Comparison of ENCODE assay signal across 14 cellular contexts in genomic region chr20:49185071-49185757, GRCh38. TPM values are rescaled to one million over a fixed set of nuclear protein-coding genes. Genes with fewer than 3 reads are reported as not detected.
DNase-seq lines count a peak whose midpoint lies in the region; ATAC-seq, FAIRE-seq and TF ChIP-seq lines count a peak whose summit lies in the region.
"Had no signal": no experiment of that assay in that cellular context is flagged by ENCODE, and none has a peak within 500 bp of the region (broad histone marks: within the 10 kb centered on the region; RNA-seq: fewer than 3 reads in every experiment).

No MANE protein-coding gene starts in this region.

- H3K4me1 ChIP-seq in CD8-positive, alpha-beta memory T cell (ENCODE audit: insufficient read depth, low read length) = peaks cover 39% of the 10 kb centered on the region
- H3K4me1 ChIP-seq in K562 (replicated peaks in 1 of 2; ENCODE audit: control insufficient read depth in 2 of 2, insufficient read depth in 2 of 2, low read length in 2 of 2) = peaks cover 27 to 30% of the 10 kb centered on the region in 2 experiments

- intact Hi-C loops in K562 (cut with micrococcal nuclease) = loop anchor here (5.0 kb wide), 2 partner anchors 92 to 263 kb away; partner anchors contain the start of genes ARFGEF2 and ZNFX1

- H3K27me3 ChIP-seq in CD8-positive, alpha-beta memory T cell (ENCODE audit: insufficient read depth, low read length, poor library complexity, severe bottlenecking) = no peaks in the 10 kb centered on the region
- no peaks in the 10 kb centered on the region for H3K27me3 ChIP-seq in K562 (ENCODE audit: control insufficient read depth in 2 of 2, insufficient read depth in 2 of 2, low read length in 2 of 2)
- H3K27me3 ChIP-seq in neural cell (ENCODE audit: insufficient read depth, low read depth, low read length) = no peaks in the 10 kb centered on the region
- H3K27me3 ChIP-seq: gastrocnemius medialis had no signal

- DNase-seq in CD8-positive, alpha-beta memory T cell = no peak
- DNase-seq in HuH-7.5 (ENCODE audit: low spot score) (peak; percentile 79), K562 (ENCODE audit: extremely low read depth in 1 of 4, low spot score in 3 of 4) (no peak), SHP77 treated with DMSO at 0.1 percent for 48 hours (lab: John Stamatoyannopoulos, UW) (no peak), OCI-M1 (lab: John Stamatoyannopoulos, UW) (no peak)
- no peak for DNase-seq in activated CD4-positive, alpha-beta T cell treated with anti-CD3 and anti-CD28 coated beads for 48 hours
- DNase-seq: gastrocnemius medialis; left colon; NCI-H2081; stimulated activated CD4-positive, alpha-beta T cell treated with anti-CD3 and anti-CD28 coated beads, Interleukin-4, amount 100 ng/mL, for 24 hours; substantia nigra had no signal

- no peaks in the 10 kb centered on the region for H3K9me3 ChIP-seq in CD8-positive, alpha-beta memory T cell (ENCODE audit: low read length)
- H3K9me3 ChIP-seq in K562 (replicated peaks; ENCODE audit: control insufficient read depth, insufficient read depth, low read depth, low read length) (0 out of 2 replicates have a peak, but pooled peaks cover 2% of the 10 kb centered on the region), neural cell (ENCODE audit: low read length) (no peaks in the 10 kb centered on the region)
- H3K9me3 ChIP-seq: gastrocnemius medialis, HAP-1 had no signal

- TF ChIP-seq EP300 in K562 (IDR thresholded peaks at IDR 0.05; ENCODE audit: low read length) = no peak
- TF ChIP-seq EP300 in neural cell (conservative IDR thresholded peaks at IDR 0.05; ENCODE audit: poor library complexity, severe bottlenecking) = no peak

- H4K20me1 ChIP-seq in K562 (replicated peaks; ENCODE audit: control insufficient read depth, insufficient read depth, low read length) (peaks cover 17% of the 10 kb centered on the region), neural cell (ENCODE audit: insufficient read depth) (peaks cover 3% of the 10 kb centered on the region)

- in situ Hi-C loops in K562 (cut with MboI) = no loop called here

- no peaks in the 10 kb centered on the region for H3F3A ChIP-seq in neural cell (ENCODE audit: insufficient read depth, low read length, poor library complexity, severe bottlenecking)

- peak overlapping the region; percentile 18 to 98 (median 53) for H3K4me3 Mint-ChIP-seq in CD8-positive, alpha-beta memory T cell

- no peak for TF ChIP-seq POLR2A in K562 (conservative IDR thresholded peaks at IDR 0.05)

- TF ChIP-seq CTCF in K562 (IDR thresholded peaks at IDR 0.05 in 2 of 3, conservative IDR thresholded peaks at IDR 0.05 in 1 of 3; ENCODE audit: insufficient read depth in 2 of 3, low read depth in 1 of 3, low read length in 3 of 3) (no peak), neural cell (IDR thresholded peaks at IDR 0.05; ENCODE audit: poor library complexity, severe bottlenecking) (no peak)

- TF ChIP-seq RAD21 in K562 (CRISPR knock-in tag; conservative IDR thresholded peaks at IDR 0.05 in 1 of 2, IDR thresholded peaks at IDR 0.05 in 1 of 2) = no peak
- TF ChIP-seq RAD21 in neural cell (conservative IDR thresholded peaks at IDR 0.05) = no peak

- CTCF ChIA-PET in CD8-positive, alpha-beta memory T cell (lab: Charles Lee) = interaction anchor here (0.9 to 8.4 kb wide), 4 partner anchors 32 to 53 kb away, joined by 3 to 46 read pairs (median 5); partner anchors contain the start of gene DDX27
- CTCF ChIA-PET in K562 (lab: Yijun Ruan, JAX; ENCODE audit: low intra/inter-chr PET ratio) = no interaction called here

- POLR2A ChIA-PET in CD8-positive, alpha-beta memory T cell (lab: Charles Lee) = interaction anchor here (3.2 kb wide), 1 partner anchor 139 kb away, joined by 9 read pairs; the partner anchor contains the start of gene CSE1L
- POLR2A ChIA-PET in K562 (lab: Yijun Ruan, JAX) = interaction anchor here (0.6 to 1.8 kb wide), 2 partner anchors 8 to 15 kb away, joined by 3 to 9 read pairs; no protein-coding TSS in a partner anchor

- peaks cover 0 to 32% (median 10%) of the 10 kb centered on the region in 3 donors for H3K36me3 Mint-ChIP-seq in CD8-positive, alpha-beta memory T cell

- no peak for ATAC-seq in K562
- ATAC-seq: activated naive CD4-positive, alpha-beta T cell treated with anti-CD3 and anti-CD28 coated beads, Interleukin-2, amount 50 U/mL, for 72 hours; gastrocnemius medialis; left colon had no signal

- H3K36me3 ChIP-seq in CD8-positive, alpha-beta memory T cell (ENCODE audit: insufficient read depth, low read length) = no peaks in the 10 kb centered on the region
- H3K36me3 ChIP-seq in K562 (ENCODE audit: control insufficient read depth, insufficient read depth, low read length) (peaks cover 13% of the 10 kb centered on the region; the same call in 1 of the 3 replicates), neural cell (ENCODE audit: insufficient read depth, low read length) (no peaks in the 10 kb centered on the region)
- H3K36me3 ChIP-seq: gastrocnemius medialis had no signal

- no TSS peak for BruUV-seq in K562 (replicated peaks; lab: Mats Ljungman, UMichigan)

- no peak overlapping the region for H3K4me3 ChIP-seq in CD8-positive, alpha-beta memory T cell (ENCODE audit: low read length)
- H3K4me3 ChIP-seq in K562 (peak overlapping the region; percentile 88; the same call in 1 of the 2 replicates), neural cell (ENCODE audit: low read length) (peak overlapping the region; percentile 73)
- H3K4me3 ChIP-seq: gastrocnemius medialis, HAP-1 had no signal

- WGBS in K562 (ENCODE audit: insufficient coverage, low coverage, missing lambda C conversion rate) = 32% methylated on average over 6 of the region's 6 CpGs

- H2AFZ ChIP-seq in K562 (ENCODE audit: low read depth, low read length) = no peak overlapping the region
- H2AFZ ChIP-seq in neural cell (ENCODE audit: low read depth, low read length) = no peak overlapping the region

- no peak for FAIRE-seq in K562 (lab: Jason Lieb, UNC)

- H3K4me2 ChIP-seq in K562 (ENCODE audit: insufficient read depth, low read length) = peak overlapping the region; percentile 97
- H3K4me2 ChIP-seq in neural cell (ENCODE audit: low read length) = no peak overlapping the region

- peak overlapping the region in 6 of 8 donors; percentile 25 to 70 (median 59) for H3K27ac Mint-ChIP-seq in CD8-positive, alpha-beta memory T cell
- H3K27ac Mint-ChIP-seq: activated naive CD4-positive, alpha-beta T cell treated with anti-CD3 and anti-CD28 coated beads, Interleukin-2, amount 50 U/mL, for 72 hours had no signal

- H3K27me3 Mint-ChIP-seq in CD8-positive, alpha-beta memory T cell = peaks cover 0 to 1% of the 10 kb centered on the region in 2 donors

- H3K79me2 ChIP-seq in K562 (ENCODE audit: control insufficient read depth, insufficient read depth, low read length) (peaks cover 78% of the 10 kb centered on the region), neural cell (replicated peaks; ENCODE audit: insufficient read depth, low read length) (peaks cover 67% of the 10 kb centered on the region)

- H3K9me3 Mint-ChIP-seq in CD8-positive, alpha-beta memory T cell = peaks cover 0 to 2% (median 0%) of the 10 kb centered on the region in 5 donors
- H3K9me3 Mint-ChIP-seq: activated naive CD4-positive, alpha-beta T cell treated with anti-CD3 and anti-CD28 coated beads, Interleukin-2, amount 50 U/mL, for 72 hours had no signal

- no peaks in the 10 kb centered on the region for H3K9me2 ChIP-seq in neural cell (ENCODE audit: insufficient read depth, low read length)

- no peak overlapping the region for H3K27ac ChIP-seq in CD8-positive, alpha-beta memory T cell (ENCODE audit: low read depth, low read length)
- H3K27ac ChIP-seq in K562 (ENCODE audit: extremely low read depth, low read depth, low read length) (peak overlapping the region; percentile 90; the same call in 2 of the 3 replicates), neural cell (ENCODE audit: low read length) (no peak overlapping the region)

- no peaks in the 10 kb centered on the region for H3K9me1 ChIP-seq in K562 (ENCODE audit: control insufficient read depth, insufficient read depth, low read length)

- peaks cover 61 to 71% (median 70%) of the 10 kb centered on the region in 3 donors for H3K4me1 Mint-ChIP-seq in CD8-positive, alpha-beta memory T cell

- H3K9ac ChIP-seq in K562 (ENCODE audit: insufficient read depth in 1 of 2, low read depth in 2 of 2, low read length in 2 of 2) (peak overlapping the region; percentile 72 to 85; a peak in 3 of 4 replicates), neural cell (ENCODE audit: low read length) (no peak overlapping the region)

RNA-seq across cellular contexts. Expression of gene STAU1, which starts 2.9 kb away (rescaled TPM):
- 10 to 100 TPM; 76.8 to 77.6 TPM for total RNA-seq in CD8-positive, alpha-beta memory T cell
- polyA plus RNA-seq in CD8-positive, alpha-beta memory T cell = 40.5 TPM
- total RNA-seq in K562 (2011; cell fraction: chromatin; rRNA removed; ENCODE audit: low replicate concordance) = 34.6 and 56.6 TPM in 2 replicates
- total RNA-seq in K562 (2011; cell fraction: nucleolus; rRNA removed) = 20.2 and 22.2 TPM in 2 replicates
- 32.0 and 38.2 TPM in 2 replicates for total RNA-seq in K562 (2011; cell fraction: nucleoplasm; rRNA removed)
- total RNA-seq in K562 (2014; rRNA removed) (42.2 and 45.8 TPM in 2 replicates), K562 (2014; rRNA removed; fragmentation: Illumina TruSeq; extraction: Trizol) (47.2 and 47.5 TPM in 2 replicates), K562 (2015; rRNA removed; fragmentation: Illumina TruSeq; extraction: Trizol) (50.6 and 51.9 TPM in 2 replicates), K562 (2021) (86.5 and 92.0 TPM in 2 replicates)
- polyA plus RNA-seq in K562 (2011; rRNA removed) (51.2 and 57.0 TPM in 2 replicates), K562 (2014; fragmentation: Illumina TruSeq; extraction: Trizol) (90.7 and 106 TPM in 2 replicates), K562 (2014; fragmentation: Nextera tagmentation; extraction: Ambion mirVana) (10 to 100 TPM; 18.0 to 18.1 TPM), K562 (2014; rRNA removed) (62.2 and 63.4 TPM in 2 replicates), neural cell (43.1 and 43.3 TPM in 2 replicates)
- 32.2 and 44.9 TPM in 2 replicates for polyA plus RNA-seq in K562 (2011; cell fraction: cytosol; rRNA removed)
- 25.1 and 25.6 TPM in 2 replicates for polyA plus RNA-seq in K562 (2011; cell fraction: nucleus; rRNA removed)
- 62.6 and 64.2 TPM in 2 replicates for polyA plus RNA-seq in K562 (2012)
- 51.0 and 55.1 TPM in 2 replicates for polyA minus RNA-seq in K562 (2011; rRNA and poly(A)+ RNA removed)
- 45.9 and 47.1 TPM in 2 replicates for polyA minus RNA-seq in K562 (2011; cell fraction: cytosol; rRNA and poly(A)+ RNA removed)
- 8.6 and 13.9 TPM in 2 replicates for polyA minus RNA-seq in K562 (2011; cell fraction: nucleus; rRNA and poly(A)+ RNA removed)
- 67.4 and 77.7 TPM in 2 replicates for polyA minus RNA-seq in neural cell

RNA-seq across cellular contexts. Expression of gene DDX27, which starts 34.0 kb away (rescaled TPM):
- 10 to 100 TPM; 67.3 to 68.7 TPM for total RNA-seq in CD8-positive, alpha-beta memory T cell
- 50.1 TPM for polyA plus RNA-seq in CD8-positive, alpha-beta memory T cell
- 54.3 and 76.9 TPM in 2 replicates for total RNA-seq in K562 (2011; cell fraction: chromatin; rRNA removed; ENCODE audit: low replicate concordance)
- total RNA-seq in K562 (2011; cell fraction: nucleolus; rRNA removed) = 35.1 and 46.4 TPM in 2 replicates
- 42.4 and 57.7 TPM in 2 replicates for total RNA-seq in K562 (2011; cell fraction: nucleoplasm; rRNA removed)
- total RNA-seq in K562 (2014; rRNA removed) = 58.3 and 63.5 TPM in 2 replicates
- total RNA-seq in K562 (2014; rRNA removed; fragmentation: Illumina TruSeq; extraction: Trizol) = 55.6 and 61.1 TPM in 2 replicates
- total RNA-seq in K562 (2015; rRNA removed; fragmentation: Illumina TruSeq; extraction: Trizol) = 65.3 and 69.6 TPM in 2 replicates
- total RNA-seq in K562 (2021) = 50.9 and 57.0 TPM in 2 replicates
- 32.0 and 33.6 TPM in 2 replicates for polyA plus RNA-seq in K562 (2011; rRNA removed)
- 43.5 and 94.1 TPM in 2 replicates for polyA plus RNA-seq in K562 (2011; cell fraction: cytosol; rRNA removed)
- polyA plus RNA-seq in K562 (2011; cell fraction: nucleus; rRNA removed) = 41.4 and 57.1 TPM in 2 replicates
- polyA plus RNA-seq in K562 (2012) = 38.4 and 44.4 TPM in 2 replicates
- 77.0 and 79.3 TPM in 2 replicates for polyA plus RNA-seq in K562 (2014; fragmentation: Illumina TruSeq; extraction: Trizol)
- polyA plus RNA-seq in K562 (2014; fragmentation: Nextera tagmentation; extraction: Ambion mirVana) = 10 to 100 TPM; 17.9 to 45.2 TPM
- 57.1 and 63.2 TPM in 2 replicates for polyA plus RNA-seq in K562 (2014; rRNA removed)
- polyA minus RNA-seq in K562 (2011; rRNA and poly(A)+ RNA removed) = 23.1 and 30.6 TPM in 2 replicates
- polyA minus RNA-seq in K562 (2011; cell fraction: cytosol; rRNA and poly(A)+ RNA removed) = 23.5 and 33.1 TPM in 2 replicates
- polyA minus RNA-seq in K562 (2011; cell fraction: nucleus; rRNA and poly(A)+ RNA removed) = 19.5 and 22.4 TPM in 2 replicates
- 35.4 and 36.2 TPM in 2 replicates for polyA plus RNA-seq in neural cell
- polyA minus RNA-seq in neural cell = 24.8 and 27.5 TPM in 2 replicates
